Comparison of ENCODE assay signal across 1 cellular context in genomic region chr19:10831980-10832658, GRCh38.
TF ChIP-seq lines count a peak whose summit lies in the region.

No MANE protein-coding gene starts in this region.

TF ChIP-seq in GM12878, 131 proteins besides CTCF, POLR2A, EP300 and RAD21:
- TF ChIP-seq TCF12 (IDR thresholded peaks at IDR 0.05; ENCODE audit: low read depth, low read length) (no peak), POLR2AphosphoS2 (IDR thresholded peaks at IDR 0.05; ENCODE audit: low read depth, low read length) (0 out of 2 replicates have a peak, but pooled peaks have one; percentile 7)
